ENCODE assay signal across 1 cellular context in the genomic region with DNA sequence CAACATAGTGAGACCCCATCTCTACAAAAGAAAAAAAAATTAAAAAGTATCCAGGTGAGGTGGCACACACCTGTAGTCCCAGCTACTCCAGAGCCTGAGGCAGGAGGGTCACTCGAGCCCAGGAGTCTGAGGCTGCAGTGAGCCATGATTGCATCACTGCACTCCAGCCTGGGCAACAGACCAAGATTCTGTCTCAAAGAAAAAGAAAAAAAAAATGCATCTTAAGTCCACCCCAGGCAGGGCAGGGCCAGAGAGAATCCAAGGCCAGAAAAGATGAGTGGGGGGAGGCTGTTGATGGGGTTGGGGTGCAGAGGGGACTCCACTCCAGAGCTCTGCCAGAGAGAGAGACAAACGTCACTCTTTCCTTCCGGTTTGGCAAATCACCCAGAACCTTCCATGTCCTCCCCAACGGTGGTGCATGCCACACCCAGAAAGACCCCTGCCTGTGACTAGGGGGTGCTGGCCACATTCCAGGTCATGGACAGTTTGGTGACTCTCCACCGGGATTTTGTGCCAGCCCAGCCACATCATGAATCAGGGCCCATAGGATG.
TF ChIP-seq lines count a peak whose summit lies in the region.

No MANE protein-coding gene starts in this region.

TF ChIP-seq in HEK293, 187 proteins besides CTCF, POLR2A, EP300 and RAD21 (continued from another document):
- TF ChIP-seq BCL6B (tag by site-specific recombination; IDR thresholded peaks at IDR 0.05) = no peak
- TF ChIP-seq, protein P1, sequence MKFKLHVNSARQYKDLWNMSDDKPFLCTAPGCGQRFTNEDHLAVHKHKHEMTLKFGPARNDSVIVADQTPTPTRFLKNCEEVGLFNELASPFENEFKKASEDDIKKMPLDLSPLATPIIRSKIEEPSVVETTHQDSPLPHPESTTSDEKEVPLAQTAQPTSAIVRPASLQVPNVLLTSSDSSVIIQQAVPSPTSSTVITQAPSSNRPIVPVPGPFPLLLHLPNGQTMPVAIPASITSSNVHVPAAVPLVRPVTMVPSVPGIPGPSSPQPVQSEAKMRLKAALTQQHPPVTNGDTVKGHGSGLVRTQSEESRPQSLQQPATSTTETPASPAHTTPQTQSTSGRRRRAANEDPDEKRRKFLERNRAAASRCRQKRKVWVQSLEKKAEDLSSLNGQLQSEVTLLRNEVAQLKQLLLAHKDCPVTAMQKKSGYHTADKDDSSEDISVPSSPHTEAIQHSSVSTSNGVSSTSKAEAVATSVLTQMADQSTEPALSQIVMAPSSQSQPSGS (tag by site-specific recombination; IDR thresholded peaks at IDR 0.05; ENCODE audit: low read depth) = no peak
- peak; percentile 87 for TF ChIP-seq ZNF394 (tag by site-specific recombination; IDR thresholded peaks at IDR 0.05; ENCODE audit: borderline replicate concordance)
- TF ChIP-seq MEIS1 (CRISPR knock-in tag; IDR thresholded peaks at IDR 0.05; ENCODE audit: borderline replicate concordance) = no peak
- no peak for TF ChIP-seq ZNF26 (tag by site-specific recombination; IDR thresholded peaks at IDR 0.05)
- peak; percentile 52 for TF ChIP-seq ZBTB17 (tag by site-specific recombination; IDR thresholded peaks at IDR 0.05)
- 0 out of 2 replicates have a peak, but pooled peaks have one; percentile 36 for TF ChIP-seq SCRT1 (tag by site-specific recombination; IDR thresholded peaks at IDR 0.05; ENCODE audit: borderline replicate concordance)
- 0 out of 2 replicates have a peak, but pooled peaks have one; percentile 5 for TF ChIP-seq ZIC2 (tag by site-specific recombination; IDR thresholded peaks at IDR 0.05)
- no peak for TF ChIP-seq ZSCAN18 (tag by site-specific recombination; IDR thresholded peaks at IDR 0.05)
- no peak for TF ChIP-seq KLF9 (tag by site-specific recombination; IDR thresholded peaks at IDR 0.05; ENCODE audit: low read depth)
- TF ChIP-seq ZNF24 (tag by site-specific recombination; IDR thresholded peaks at IDR 0.05) = no peak
- TF ChIP-seq ZNF133 (tag by site-specific recombination; IDR thresholded peaks at IDR 0.05) = no peak
- no peak for TF ChIP-seq ZNF292 (tag by site-specific recombination; IDR thresholded peaks at IDR 0.05; ENCODE audit: borderline replicate concordance, low read depth)
- 0 out of 2 replicates have a peak, but pooled peaks have one; percentile 17 for TF ChIP-seq ZNF629 (tag by site-specific recombination; IDR thresholded peaks at IDR 0.05)
- TF ChIP-seq ZNF324 (tag by site-specific recombination; IDR thresholded peaks at IDR 0.05) = no peak
- TF ChIP-seq ZSCAN16 (tag by site-specific recombination; IDR thresholded peaks at IDR 0.05) = no peak
- TF ChIP-seq, protein P2, sequence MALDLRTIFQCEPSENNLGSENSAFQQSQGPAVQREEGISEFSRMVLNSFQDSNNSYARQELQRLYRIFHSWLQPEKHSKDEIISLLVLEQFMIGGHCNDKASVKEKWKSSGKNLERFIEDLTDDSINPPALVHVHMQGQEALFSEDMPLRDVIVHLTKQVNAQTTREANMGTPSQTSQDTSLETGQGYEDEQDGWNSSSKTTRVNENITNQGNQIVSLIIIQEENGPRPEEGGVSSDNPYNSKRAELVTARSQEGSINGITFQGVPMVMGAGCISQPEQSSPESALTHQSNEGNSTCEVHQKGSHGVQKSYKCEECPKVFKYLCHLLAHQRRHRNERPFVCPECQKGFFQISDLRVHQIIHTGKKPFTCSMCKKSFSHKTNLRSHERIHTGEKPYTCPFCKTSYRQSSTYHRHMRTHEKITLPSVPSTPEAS (tag by site-specific recombination; IDR thresholded peaks at IDR 0.05) = no peak
- TF ChIP-seq SP2 (tag by site-specific recombination; IDR thresholded peaks at IDR 0.05) = no peak
- no peak for TF ChIP-seq KLF17 (tag by site-specific recombination; IDR thresholded peaks at IDR 0.05)
- no peak for TF ChIP-seq ZNF530 (tag by site-specific recombination; IDR thresholded peaks at IDR 0.05; ENCODE audit: low read depth)
- TF ChIP-seq ZNF521 (tag by site-specific recombination; IDR thresholded peaks at IDR 0.05) = no peak
- TF ChIP-seq FEZF1 (tag by site-specific recombination; IDR thresholded peaks at IDR 0.05) = no peak
- peak; percentile 45; the same call in 1 of the 2 replicates for TF ChIP-seq ZNF121 (tag by site-specific recombination; IDR thresholded peaks at IDR 0.05)
- TF ChIP-seq ZNF571 (tag by site-specific recombination; IDR thresholded peaks at IDR 0.05) = no peak
- TF ChIP-seq KLF10 (tag by site-specific recombination; IDR thresholded peaks at IDR 0.05) = no peak
- no peak for TF ChIP-seq ZNF214 (tag by site-specific recombination; IDR thresholded peaks at IDR 0.05; ENCODE audit: borderline replicate concordance)
- no peak for TF ChIP-seq YY1 (tag by site-specific recombination; IDR thresholded peaks at IDR 0.05)
- no peak for TF ChIP-seq ZNF654 (tag by site-specific recombination; IDR thresholded peaks at IDR 0.05; ENCODE audit: low read depth)
- TF ChIP-seq KLF1 (tag by site-specific recombination; IDR thresholded peaks at IDR 0.05) = no peak
- no peak for TF ChIP-seq ZNF248 (tag by site-specific recombination; IDR thresholded peaks at IDR 0.05)
- no peak for TF ChIP-seq ZNF174 (tag by site-specific recombination; IDR thresholded peaks at IDR 0.05)
- peak; percentile 55; the same call in 1 of the 2 replicates for TF ChIP-seq SCRT2 (tag by site-specific recombination; IDR thresholded peaks at IDR 0.05)
